ENCODE assay signal across 9 cellular contexts in the genomic region with DNA sequence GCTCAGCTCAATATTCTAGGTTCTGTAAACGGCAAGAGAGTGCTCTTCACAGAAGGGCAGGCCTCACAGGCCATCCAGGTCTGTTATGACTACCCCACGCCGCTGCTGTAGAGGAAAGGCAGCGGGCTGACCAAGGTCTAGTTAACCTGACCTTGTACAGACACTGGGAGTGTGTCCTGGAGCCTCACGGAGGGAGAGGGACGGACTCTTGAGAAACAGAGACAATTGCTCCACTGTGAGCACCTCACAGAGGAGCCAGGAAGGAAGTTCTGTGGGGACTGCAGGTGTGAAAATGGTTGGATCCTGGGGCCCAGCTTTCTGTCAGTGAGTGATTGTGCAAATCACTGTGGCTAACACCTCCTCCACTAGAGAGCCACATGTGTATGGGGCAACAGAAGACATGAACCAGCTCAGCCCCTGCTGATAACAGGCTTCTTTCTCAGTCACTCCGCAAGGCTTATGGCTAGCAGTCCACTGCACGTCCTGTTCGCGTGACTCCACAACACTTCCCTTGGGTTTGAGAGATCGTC. TPM values are rescaled to one million over a fixed set of nuclear protein-coding genes. Genes with fewer than 3 reads are reported as not detected.
DNase-seq lines count a peak whose midpoint lies in the region; ATAC-seq and TF ChIP-seq lines count a peak whose summit lies in the region.
"Had no signal": no experiment of that assay in that cellular context is flagged by ENCODE, and none has a peak within 500 bp of the region (broad histone marks: within the 10 kb centered on the region; RNA-seq: fewer than 3 reads in every experiment).

No MANE protein-coding gene starts in this region.

- H3K27me3 ChIP-seq in hepatocyte (no peaks in the 10 kb centered on the region), SJCRH30 (no peaks in the 10 kb centered on the region)

- BruUV-seq in OCI-LY7 (replicated peaks; lab: Mats Ljungman, UMichigan) = no TSS peak

- peak; percentile 45 for ATAC-seq in GM18909 (IDR thresholded peaks at IDR 0.05; ENCODE audit: poor library complexity, unreplicated experiment)

- peaks cover 97% of the 10 kb centered on the region for H3K36me3 ChIP-seq in OCI-LY7 (ENCODE audit: insufficient read depth, low read length)
- H3K36me3 ChIP-seq in hepatocyte (replicated peaks; ENCODE audit: insufficient read depth, low read depth) = no peaks in the 10 kb centered on the region
- H3K36me3 ChIP-seq in SJCRH30 = peaks cover 64% of the 10 kb centered on the region

- H3K4me1 ChIP-seq in OCI-LY7 (ENCODE audit: insufficient read depth, low read length, poor library complexity, severe bottlenecking) = peaks cover 27% of the 10 kb centered on the region
- H3K4me1 ChIP-seq in hepatocyte (ENCODE audit: insufficient read depth) = no peaks in the 10 kb centered on the region
- H3K4me1 ChIP-seq in SJCRH30 = no peaks in the 10 kb centered on the region

- peaks cover 54% of the 10 kb centered on the region for H3K4me1 Mint-ChIP-seq in activated naive CD4-positive, alpha-beta T cell treated with anti-CD3 and anti-CD28 coated beads for 36 hours (ENCODE audit: low read depth)

- H3K27ac ChIP-seq in OCI-LY7 (ENCODE audit: low read depth, low read length, poor library complexity, severe bottlenecking) (peak overlapping the region; percentile 35), hepatocyte (no peak overlapping the region), SJCRH30 (no peak overlapping the region)

- H4K20me1 ChIP-seq in OCI-LY7 (ENCODE audit: insufficient read depth, low read length) = no peaks in the 10 kb centered on the region
- H4K20me1 ChIP-seq in hepatocyte (ENCODE audit: insufficient read depth, poor library complexity, severe bottlenecking) = no peaks in the 10 kb centered on the region

- peak; percentile 30 for DNase-seq in OCI-LY7 (ENCODE audit: low spot score)
- DNase-seq in activated naive CD4-positive, alpha-beta T cell treated with anti-CD3 and anti-CD28 coated beads for 36 hours = peak; percentile 79
- DNase-seq in stimulated activated CD4-positive, alpha-beta T cell treated with anti-CD3 and anti-CD28 coated beads, TNF-alpha, amount 100 ng/mL, for 24 hours (ENCODE audit: low read depth in 3 of 3) = peak; percentile 13 to 51 (median 27)
- DNase-seq in NCI-H1930 (lab: John Stamatoyannopoulos, UW) = no peak
- no peak for DNase-seq in hepatocyte (ENCODE audit: low spot score)
- DNase-seq in SJCRH30 = no peak
- no peak for DNase-seq in 8988T

- H3K4me2 ChIP-seq in OCI-LY7 (ENCODE audit: low read length) (no peak overlapping the region), hepatocyte (no peak overlapping the region)

- peak overlapping the region; percentile 8 for H3K27ac Mint-ChIP-seq in activated naive CD4-positive, alpha-beta T cell treated with anti-CD3 and anti-CD28 coated beads for 36 hours

- H3K36me3 Mint-ChIP-seq in activated naive CD4-positive, alpha-beta T cell treated with anti-CD3 and anti-CD28 coated beads for 36 hours (ENCODE audit: low read depth) = peaks cover 49% of the 10 kb centered on the region

- H2AFZ ChIP-seq in OCI-LY7 (ENCODE audit: low read length) (no peak overlapping the region), hepatocyte (no peak overlapping the region)

- no peaks in the 10 kb centered on the region for H3K9me2 ChIP-seq in OCI-LY7 (ENCODE audit: insufficient read depth, low read length)
- no peaks in the 10 kb centered on the region for H3K9me2 ChIP-seq in hepatocyte (replicated peaks; ENCODE audit: insufficient read depth)

- H3K79me2 ChIP-seq in OCI-LY7 (ENCODE audit: insufficient read depth, low read depth, low read length) = no peaks in the 10 kb centered on the region
- no peaks in the 10 kb centered on the region for H3K79me2 ChIP-seq in hepatocyte

- POLR2A ChIA-PET in OCI-LY7 (lab: Charles Lee) = interaction anchor here (0.7 kb wide), 1 partner anchor 94 kb away, joined by 4 read pairs; no protein-coding TSS in a partner anchor

- TF ChIP-seq CTCF in OCI-LY7 (conservative IDR thresholded peaks at IDR 0.05; ENCODE audit: low read length) (no peak), hepatocyte (IDR thresholded peaks at IDR 0.05; ENCODE audit: poor library complexity) (no peak)

- no peaks in the 10 kb centered on the region for H3K27me3 Mint-ChIP-seq in activated naive CD4-positive, alpha-beta T cell treated with anti-CD3 and anti-CD28 coated beads for 36 hours (ENCODE audit: low read depth)
- H3K27me3 Mint-ChIP-seq: activated naive CD4-positive, alpha-beta T cell treated with anti-CD3 and anti-CD28 coated beads, Interleukin-2, amount 50 U/mL, for 24 hours had no signal

- CTCF ChIA-PET in OCI-LY7 (lab: Charles Lee; ENCODE audit: unreplicated experiment) = no interaction called here
- CTCF ChIA-PET in activated naive CD4-positive, alpha-beta T cell treated with anti-CD3 and anti-CD28 coated beads for 36 hours (lab: Charles Lee) = interaction anchor here (1.7 kb wide), 1 partner anchor 23 kb away, joined by 4 read pairs; no protein-coding TSS in a partner anchor

- H3K4me3 ChIP-seq in OCI-LY7 (ENCODE audit: low read depth, low read length, poor library complexity, severe bottlenecking) = no peak overlapping the region
- H3K4me3 ChIP-seq in hepatocyte = no peak overlapping the region
- no peak overlapping the region for H3K4me3 ChIP-seq in SJCRH30

- 92% methylated on average over 11 of the region's 11 CpGs for WGBS in hepatocyte (ENCODE audit: low lambda C conversion rate, missing lambda C conversion rate)

- no peaks in the 10 kb centered on the region for H3K9me3 Mint-ChIP-seq in activated naive CD4-positive, alpha-beta T cell treated with anti-CD3 and anti-CD28 coated beads for 36 hours
- H3K9me3 Mint-ChIP-seq: activated naive CD4-positive, alpha-beta T cell treated with anti-CD3 and anti-CD28 coated beads, Interleukin-2, amount 50 U/mL, for 24 hours had no signal

- no peaks in the 10 kb centered on the region for H3K9me3 ChIP-seq in OCI-LY7 (ENCODE audit: low read length)
- H3K9me3 ChIP-seq in hepatocyte (ENCODE audit: low read depth) = no peaks in the 10 kb centered on the region
- no peaks in the 10 kb centered on the region for H3K9me3 ChIP-seq in SJCRH30 (replicated peaks)

- intact Hi-C loops in OCI-LY7 (cut with micrococcal nuclease; ENCODE audit: unreplicated experiment) = no loop called here
- intact Hi-C loops in activated naive CD4-positive, alpha-beta T cell treated with anti-CD3 and anti-CD28 coated beads for 36 hours (cut with micrococcal nuclease) = loop anchor here (1.0 kb wide), 1 partner anchor 24 kb away; no protein-coding TSS in a partner anchor

- H3K4me3 Mint-ChIP-seq in activated naive CD4-positive, alpha-beta T cell treated with anti-CD3 and anti-CD28 coated beads for 36 hours = no peak overlapping the region
- H3K4me3 Mint-ChIP-seq: activated naive CD4-positive, alpha-beta T cell treated with anti-CD3 and anti-CD28 coated beads, Interleukin-2, amount 50 U/mL, for 24 hours had no signal

RNA-seq across cellular contexts. Expression of gene YPEL1, which starts 31.4 kb away (rescaled TPM):
- 15.1 and 18.8 TPM in 2 replicates for total RNA-seq in OCI-LY7 (2014; rRNA removed; shearing (Covaris generic))
- 18.2 and 24.8 TPM in 2 replicates for total RNA-seq in OCI-LY7 (2022)
- 1 to 10 TPM in 1 of 2 experiments, under 1 TPM in 1; 0.88 to 1.6 TPM for total RNA-seq in activated naive CD4-positive, alpha-beta T cell treated with anti-CD3 and anti-CD28 coated beads for 36 hours
- total RNA-seq in hepatocyte = 1.9 and 2.0 TPM in 2 replicates
- polyA plus RNA-seq in hepatocyte = 3.1 and 3.5 TPM in 2 replicates
- total RNA-seq in SJCRH30 (2014; rRNA removed; shearing (Covaris generic)) = 3.2 and 4.0 TPM in 2 replicates

Comparison
In these comparisons a context has a peak if more than half of its experiments do, and no peak if none do; other contexts are left out.
1. DNase-seq: peak in OCI-LY7 (single experiment), activated naive CD4-positive, alpha-beta T cell treated with anti-CD3 and anti-CD28 coated beads for 36 hours (single experiment) and stimulated activated CD4-positive, alpha-beta T cell treated with anti-CD3 and anti-CD28 coated beads, TNF-alpha, amount 100 ng/mL, for 24 hours (3 of 3); none in NCI-H1930 (0 of 2), hepatocyte (single experiment), SJCRH30 (0 of 2) and 8988T (single experiment).